In the genomic region with DNA sequence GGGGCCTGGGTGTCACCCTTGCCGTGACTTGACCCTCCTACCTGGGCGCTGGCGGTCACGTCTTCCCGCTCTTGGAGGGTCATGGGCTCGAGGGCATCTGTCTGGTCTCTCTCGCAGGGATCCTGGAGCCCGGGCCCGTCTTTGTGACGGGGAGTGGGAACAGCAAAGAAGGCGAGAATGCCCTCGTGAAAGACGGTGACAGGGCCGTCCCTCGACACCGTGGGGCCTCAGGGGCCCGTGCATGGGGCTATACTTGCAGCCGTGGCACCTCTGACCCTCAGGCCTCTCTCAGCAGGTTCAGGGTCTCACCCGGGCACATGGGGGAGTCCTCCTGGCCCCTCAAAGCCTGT, we compare ENCODE assay signal across 30 cellular contexts. TPM values are rescaled to one million over a fixed set of nuclear protein-coding genes. Genes with fewer than 3 reads are reported as not detected.
"Had no signal": no experiment of that assay in that cellular context is flagged by ENCODE, and none has a peak within 500 bp of the region (broad histone marks: within the 10 kb centered on the region; RNA-seq: fewer than 3 reads in every experiment).

No MANE protein-coding gene starts in this region.

- H3K9me3 ChIP-seq: left ventricle myocardium inferior, pancreas, prostate gland, sigmoid colon, spleen, tibial nerve, uterus had no signal

- H3K4me1 ChIP-seq: neural progenitor cell, pancreas, prostate gland, sigmoid colon, uterus had no signal

- H3K36me3 Mint-ChIP-seq: mesothelial cell of epicardium; naive B cell; natural killer cell; stimulated activated memory B cell treated with anti-CD40 and anti-IgM and Interleukin-4, amounts not matched to agents 10 μg/mL and 1 μg/mL and 100 μg/mL, for 72 hours; type B pancreatic cell had no signal

- DNase-seq: hippocampal formation; left ventricle myocardium inferior; mesendoderm; naive B cell; natural killer cell; nephron progenitor cell; posterior cingulate gyrus; retina; sigmoid colon; small intestine; stimulated activated CD4-positive, alpha-beta T cell treated with anti-CD3 and anti-CD28 coated beads, Interleukin-4, amount 100 ng/mL, for 24 hours; stimulated activated naive CD4-positive, alpha-beta T cell treated with Interleukin-2 at 50 U/mL for 16 hours; stimulated activated naive CD8-positive, alpha-beta T cell treated with anti-CD3 and anti-CD28 coated beads, Interleukin-15, amount 100 ng/mL, for 72 hours; uterus had no signal

- H3K4me3 ChIP-seq: left ventricle myocardium inferior, lung, neural progenitor cell, pancreas, prostate gland, sigmoid colon, spleen, tibial nerve, uterus had no signal

- H3K4me3 Mint-ChIP-seq: mesothelial cell of epicardium; naive B cell; nephron progenitor cell; stimulated activated memory B cell treated with anti-CD40 and anti-IgM and Interleukin-4, amounts not matched to agents 10 μg/mL and 1 μg/mL and 100 μg/mL, for 72 hours; stimulated activated naive CD8-positive, alpha-beta T cell treated with anti-CD3 and anti-CD28 coated beads, Interleukin-15, amount 100 ng/mL, for 72 hours; type B pancreatic cell had no signal

- H3K27ac ChIP-seq: left ventricle myocardium inferior, neural progenitor cell, pancreas, prostate gland, sigmoid colon, tibial nerve, uterus had no signal

- FAIRE-seq: islet of Langerhans, pancreas, small intestine had no signal

- H3K4me2 ChIP-seq: neural progenitor cell had no signal

- H3K27me3 ChIP-seq: pancreas, uterus had no signal

- H3K36me3 ChIP-seq: left ventricle myocardium inferior, neural progenitor cell, pancreas, prostate gland, sigmoid colon, spleen, tibial nerve, uterus had no signal

- H3K9me3 Mint-ChIP-seq: mesothelial cell of epicardium, natural killer cell, nephron progenitor cell, type B pancreatic cell had no signal

- H3K27me3 Mint-ChIP-seq: stimulated activated naive CD8-positive, alpha-beta T cell treated with anti-CD3 and anti-CD28 coated beads, Interleukin-15, amount 100 ng/mL, for 72 hours had no signal

- H3K4me1 Mint-ChIP-seq: mesothelial cell of epicardium had no signal

- H3K27ac Mint-ChIP-seq: mesothelial cell of epicardium; nephron progenitor cell; neural progenitor cell; stimulated activated memory B cell treated with anti-CD40 and anti-IgM and Interleukin-4, amounts not matched to agents 10 μg/mL and 1 μg/mL and 100 μg/mL, for 72 hours; stimulated activated naive CD8-positive, alpha-beta T cell treated with anti-CD3 and anti-CD28 coated beads, Interleukin-15, amount 100 ng/mL, for 72 hours; type B pancreatic cell had no signal

- ATAC-seq: pancreas; right cardiac atrium; stimulated activated naive CD8-positive, alpha-beta T cell treated with anti-CD3 and anti-CD28 coated beads, Interleukin-15, amount 100 ng/mL, for 72 hours had no signal

- H2AFZ ChIP-seq: neural progenitor cell had no signal

- H3K9ac ChIP-seq: neural progenitor cell had no signal

RNA-seq across cellular contexts. Expression of gene RAX2, which starts 35.1 kb away (rescaled TPM):
- total RNA-seq: kidney epithelial cell, left ventricle myocardium inferior, lower leg skin, lung, mesothelial cell of epicardium, mononuclear cell, natural killer cell, pancreas, prostate gland, right cardiac atrium, sigmoid colon, spleen, temporal lobe, tibial nerve, ureter had no signal
- polyA plus RNA-seq: pancreas, right cardiac atrium, sigmoid colon, small intestine, spleen had no signal
